ENCODE assay signal across 8 cellular contexts in genomic region chr20:54132612-54133433, GRCh38.
A peak's percentile ranks its signal among the peaks of the same experiment; 100 is the strongest.
DNase-seq lines count a peak whose midpoint lies in the region; ATAC-seq and FAIRE-seq lines count a peak whose summit lies in the region.

No MANE protein-coding gene starts in this region.

- DNase-seq in NCI-H2107 treated with DMSO at 0.1 percent for 48 hours (lab: John Stamatoyannopoulos, UW; ENCODE audit: unreplicated experiment) (peak; percentile 13), NCI-H2107 (lab: John Stamatoyannopoulos, UW) (no peak), SK-N-MC (ENCODE audit: low read depth, low spot score) (no peak), hepatic stellate cell (ENCODE audit: low spot score) (peak; percentile 31), urothelium cell line (ENCODE audit: low spot score) (peak; percentile 82), cortex of kidney (lab: John Stamatoyannopoulos, UW) (no peak)

- H3K9ac ChIP-seq in SK-N-MC (ENCODE audit: insufficient read length), result no peak overlapping the region

- H3K9me3 ChIP-seq in SK-N-MC (ENCODE audit: low read depth, low read length), result no peaks in the 10 kb centered on the region

- no peak overlapping the region for H3K27ac ChIP-seq in SK-N-MC

- ATAC-seq in GM18873 (IDR thresholded peaks at IDR 0.05; ENCODE audit: low FRiP score, unreplicated experiment), result no peak
- no peak for ATAC-seq in HG02884 (IDR thresholded peaks at IDR 0.05; ENCODE audit: unreplicated experiment)

- H3K36me3 ChIP-seq in SK-N-MC (ENCODE audit: insufficient read depth, low read length), result no peaks in the 10 kb centered on the region

- H3K4me3 ChIP-seq in SK-N-MC, result 0 out of 2 replicates have a peak overlapping the region, but pooled peaks have one; percentile 27

- peak; percentile 17 for FAIRE-seq in urothelium cell line (lab: Jason Lieb, UNC)

Comparison
In these comparisons a context has a peak if more than half of its experiments do, and no peak if none do; other contexts are left out.
1. DNase-seq: peak in NCI-H2107 treated with DMSO at 0.1 percent for 48 hours (single experiment), hepatic stellate cell (single experiment) and urothelium cell line (single experiment); none in NCI-H2107 (single experiment), SK-N-MC (single experiment) and cortex of kidney (single experiment).